Comparison of ENCODE assay signal across 12 cellular contexts in genomic region chr16:84741351-84741791, GRCh38. TPM values are rescaled to one million over a fixed set of nuclear protein-coding genes. Genes with fewer than 3 reads are reported as not detected.
A peak's percentile ranks its signal among the peaks of the same experiment; 100 is the strongest.
DNase-seq lines count a peak whose midpoint lies in the region; ATAC-seq and TF ChIP-seq lines count a peak whose summit lies in the region.
"Had no signal": no experiment of that assay in that cellular context is flagged by ENCODE, and none has a peak within 500 bp of the region (broad histone marks: within the 10 kb centered on the region; RNA-seq: fewer than 3 reads in every experiment).

No MANE protein-coding gene starts in this region.

- peak overlapping the region in 2 of 7 donors; percentile 43 to 73 for H3K27ac Mint-ChIP-seq in CD4-positive, alpha-beta memory T cell

- H3K4me3 Mint-ChIP-seq in CD4-positive, alpha-beta memory T cell: no peak overlapping the region

- H3K27ac ChIP-seq in esophagus muscularis mucosa (replicated peaks in 1 of 4) (peak overlapping the region; percentile 24 to 71 (median 50)), sigmoid colon (peak overlapping the region; percentile 11 to 66 (median 44)), Peyer's patch (no peak overlapping the region)
- no peak overlapping the region for H3K27ac ChIP-seq in CD4-positive, alpha-beta memory T cell (ENCODE audit: low read depth, low read length)

- peak overlapping the region; percentile 27 for H3K9ac ChIP-seq in NT2/D1 (ENCODE audit: insufficient read length, low read depth)

- no peak overlapping the region for H3K4me3 ChIP-seq in NT2/D1 (ENCODE audit: insufficient read length, low read depth)
- H3K4me3 ChIP-seq in esophagus muscularis mucosa: no peak overlapping the region
- H3K4me3 ChIP-seq in sigmoid colon: no peak overlapping the region
- H3K4me3 ChIP-seq in Peyer's patch: no peak overlapping the region
- H3K4me3 ChIP-seq in CD4-positive, alpha-beta memory T cell (ENCODE audit: low read length in 2 of 2): no peak overlapping the region
- H3K4me3 ChIP-seq: cardiac muscle cell, spleen had no signal

- POLR2A ChIA-PET in CD4-positive, alpha-beta memory T cell (lab: Charles Lee; ENCODE audit: partially characterized antibody): no interaction called here

- H3K36me3 ChIP-seq in NT2/D1 (ENCODE audit: insufficient read depth, insufficient read length, low read length): peaks cover 67% of the 10 kb centered on the region
- peaks cover 0 to 18% (median 12%) of the 10 kb centered on the region in 4 donors for H3K36me3 ChIP-seq in esophagus muscularis mucosa
- peaks cover 0 to 15% (median 0%) of the 10 kb centered on the region in 4 donors for H3K36me3 ChIP-seq in sigmoid colon
- H3K36me3 ChIP-seq in Peyer's patch: peaks cover 0 to 11% (median 0%) of the 10 kb centered on the region in 3 donors
- peaks cover 25% of the 10 kb centered on the region for H3K36me3 ChIP-seq in CD4-positive, alpha-beta memory T cell (ENCODE audit: insufficient read depth, low read length)

- peak; percentile 67 to 78 for ATAC-seq in activated CD4-positive, CD25-positive, alpha-beta regulatory T cell treated with anti-CD3 and anti-CD28 coated beads, Interleukin-2, amount 50 U/mL, for 24 hours
- ATAC-seq in HG03039 (IDR thresholded peaks at IDR 0.05; ENCODE audit: unreplicated experiment): no peak

- WGBS in esophagus muscularis mucosa: 15% methylated on average over 2 of the region's 2 CpGs
- WGBS in sigmoid colon, 2 donors: 44 to 45% methylated on average over 2 of the region's 2 CpGs

- H3K4me1 Mint-ChIP-seq in CD4-positive, alpha-beta memory T cell: peaks cover 26 to 42% (median 33%) of the 10 kb centered on the region in 4 donors

- intact Hi-C loops in esophagus muscularis mucosa (cut with DNase I) (no loop called here), sigmoid colon (cut with DNase I) (no loop called here)
- intact Hi-C loops in CD4-positive, alpha-beta memory T cell (cut with micrococcal nuclease): no loop called here

- TF ChIP-seq EP300 in esophagus muscularis mucosa (IDR thresholded peaks at IDR 0.05) (no peak), sigmoid colon (IDR thresholded peaks at IDR 0.05) (no peak)

- H3K27me3 Mint-ChIP-seq in CD4-positive, alpha-beta memory T cell: no peaks in the 10 kb centered on the region

- TF ChIP-seq POLR2A in esophagus muscularis mucosa (IDR thresholded peaks at IDR 0.05; ENCODE audit: low read depth): no peak
- no peak for TF ChIP-seq POLR2A in sigmoid colon (IDR thresholded peaks at IDR 0.05)
- TF ChIP-seq POLR2A in Peyer's patch (IDR thresholded peaks at IDR 0.05): no peak

- CTCF ChIA-PET in CD4-positive, alpha-beta memory T cell (lab: Charles Lee; ENCODE audit: partially characterized antibody): interaction anchor here (1.6 to 10.4 kb wide), 6 partner anchors 9 to 231 kb away, joined by 3 to 138 read pairs (median 68); no protein-coding TSS in a partner anchor

- H3K9me3 ChIP-seq in NT2/D1 (ENCODE audit: insufficient read depth, low read length): no peaks in the 10 kb centered on the region
- H3K9me3 ChIP-seq in esophagus muscularis mucosa: no peaks in the 10 kb centered on the region
- H3K9me3 ChIP-seq in sigmoid colon: no peaks in the 10 kb centered on the region
- H3K9me3 ChIP-seq in Peyer's patch: no peaks in the 10 kb centered on the region
- H3K9me3 ChIP-seq in CD4-positive, alpha-beta memory T cell (ENCODE audit: control insufficient read depth in 1 of 2, low read length in 2 of 2): no peaks in the 10 kb centered on the region
- H3K9me3 ChIP-seq: spleen had no signal

- no peaks in the 10 kb centered on the region for H3K27me3 ChIP-seq in NT2/D1 (ENCODE audit: insufficient read depth, insufficient read length)
- H3K27me3 ChIP-seq in esophagus muscularis mucosa: no peaks in the 10 kb centered on the region
- H3K27me3 ChIP-seq in sigmoid colon: no peaks in the 10 kb centered on the region
- no peaks in the 10 kb centered on the region for H3K27me3 ChIP-seq in Peyer's patch
- H3K27me3 ChIP-seq in CD4-positive, alpha-beta memory T cell (ENCODE audit: insufficient read depth, low read length): no peaks in the 10 kb centered on the region
- H3K27me3 ChIP-seq: cardiac muscle cell, spleen had no signal

- H3K4me1 ChIP-seq in NT2/D1 (ENCODE audit: insufficient read depth, insufficient read length): peaks cover 21% of the 10 kb centered on the region
- H3K4me1 ChIP-seq in esophagus muscularis mucosa: peaks cover 61 to 70% (median 64%) of the 10 kb centered on the region in 4 donors
- H3K4me1 ChIP-seq in sigmoid colon: peaks cover 0 to 69% (median 52%) of the 10 kb centered on the region in 4 donors
- H3K4me1 ChIP-seq in Peyer's patch: peaks cover 0 to 51% (median 0%) of the 10 kb centered on the region in 4 donors
- peaks cover 22% of the 10 kb centered on the region for H3K4me1 ChIP-seq in CD4-positive, alpha-beta memory T cell (ENCODE audit: insufficient read depth, low read length)

- DNase-seq in activated CD4-positive, CD25-positive, alpha-beta regulatory T cell (lab: John Stamatoyannopoulos, UW): no peak
- DNase-seq in NT2/D1 (ENCODE audit: low read depth, low spot score) (no peak), esophagus muscularis mucosa (ENCODE audit: extremely low spot score) (no peak), sigmoid colon (no peak), Peyer's patch (no peak)
- DNase-seq in CD4-positive, alpha-beta memory T cell: no peak
- DNase-seq: NCI-H2081 treated with DMSO at 0.1 percent for 48 hours, spleen, T1000 had no signal

- H3K9me3 Mint-ChIP-seq in CD4-positive, alpha-beta memory T cell: no peaks in the 10 kb centered on the region

- TF ChIP-seq CTCF in esophagus muscularis mucosa (IDR thresholded peaks at IDR 0.05) (no peak), sigmoid colon (IDR thresholded peaks at IDR 0.05) (no peak), Peyer's patch (IDR thresholded peaks at IDR 0.05) (no peak)

- peaks cover 23 to 55% of the 10 kb centered on the region in 2 donors for H3K36me3 Mint-ChIP-seq in CD4-positive, alpha-beta memory T cell

RNA-seq across cellular contexts. Expression of gene USP10, which starts 41.6 kb away (rescaled TPM):
- total RNA-seq in esophagus muscularis mucosa (10 to 100 TPM; 45.3 to 71.2 (median 59.3) TPM), sigmoid colon (10 to 100 TPM; 43.9 to 64.3 (median 53.1) TPM), Peyer's patch (10 to 100 TPM; 48.0 to 85.5 (median 59.9) TPM)
- 10 to 100 TPM; 17.1 to 36.7 (median 31.2) TPM for polyA plus RNA-seq in sigmoid colon
- 10 to 100 TPM; 89.0 to 93.2 TPM for total RNA-seq in CD4-positive, alpha-beta memory T cell
- polyA plus RNA-seq in CD4-positive, alpha-beta memory T cell: 100 to 1,000 TPM; 269 to 419 TPM

Comparison
In these comparisons a context has a peak if more than half of its experiments do, and no peak if none do; other contexts are left out.
1. H3K27ac ChIP-seq: peak in esophagus muscularis mucosa (4 of 4) and sigmoid colon (4 of 4); none in Peyer's patch (0 of 4) and CD4-positive, alpha-beta memory T cell (single experiment).